Comparison of ENCODE assay signal across 17 cellular contexts in the genomic region with DNA sequence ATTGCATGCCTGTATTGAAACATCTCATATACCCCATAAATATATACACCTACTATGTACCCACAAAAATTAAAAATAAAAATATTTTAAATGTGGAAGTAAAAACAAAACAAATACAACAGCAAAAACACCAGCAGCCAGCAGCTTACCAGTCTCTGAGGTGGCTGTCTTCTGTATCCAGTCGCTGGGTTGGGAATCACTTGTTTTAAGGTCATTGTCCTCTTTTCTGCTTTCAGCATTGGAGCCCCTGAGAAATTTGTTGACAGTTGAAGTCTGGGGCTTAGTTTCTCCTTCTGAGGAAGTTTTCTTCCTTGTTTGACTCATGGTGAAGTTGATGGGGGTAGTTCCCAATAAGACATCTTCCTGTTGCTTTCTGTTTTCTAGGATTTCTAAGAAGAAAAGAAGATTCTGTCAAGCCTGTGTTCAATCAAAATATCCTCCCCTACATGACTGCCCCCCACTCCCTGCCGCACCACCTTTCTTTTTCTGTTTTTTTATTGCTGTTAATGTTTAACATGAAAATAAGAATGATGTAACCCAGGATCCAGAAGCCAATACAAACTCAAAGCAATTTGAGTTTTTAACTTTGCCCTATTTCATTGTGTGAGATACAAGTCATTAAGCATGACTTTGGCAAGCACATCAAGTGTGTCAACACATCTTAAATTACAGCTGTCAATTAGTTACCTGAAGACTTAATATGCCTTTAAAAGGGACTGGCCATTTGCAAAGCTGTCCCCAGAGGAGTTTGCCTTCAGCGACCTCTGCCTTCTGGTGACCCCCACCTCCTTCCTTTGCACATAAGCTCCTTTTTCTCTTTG. TPM values are rescaled to one million over a fixed set of nuclear protein-coding genes. Genes with fewer than 3 reads are reported as not detected.
DNase-seq lines count a peak whose midpoint lies in the region; ATAC-seq and TF ChIP-seq lines count a peak whose summit lies in the region.
"Had no signal": no experiment of that assay in that cellular context is flagged by ENCODE, and none has a peak within 500 bp of the region (broad histone marks: within the 10 kb centered on the region; RNA-seq: fewer than 3 reads in every experiment).

A gene (minus strand): TSS at position 452 of the 821 bp plus-strand sequence. CDS start 128 bp downstream, at position 324.

- H3K4me1 Mint-ChIP-seq in activated B cell treated with CpG ODN at 0.5 μM for 24 hours (peaks cover 33% of the 10 kb centered on the region), nephron (peaks cover 16% of the 10 kb centered on the region)

- DNase-seq in COLO668 (lab: John Stamatoyannopoulos, UW; ENCODE audit: unreplicated experiment), result peak; percentile 26
- peak; percentile 67 for DNase-seq in LNCaP clone FGC (ENCODE audit: low read depth)
- no peak for DNase-seq in activated B cell treated with CpG ODN at 0.5 μM for 24 hours
- no peak for DNase-seq in GM10266 (ENCODE audit: extremely low spot score)
- DNase-seq in substantia nigra (lab: John Stamatoyannopoulos, UW), result no peak
- DNase-seq: activated T-cell treated with anti-CD3 and anti-CD28 coated beads, Interleukin-2, amount 50 U/mL, for 48 hours; effector CD4-positive, alpha-beta T cell; gastrocnemius medialis; H9; left cardiac atrium; NCI-H187 treated with DMSO at 0.1 percent for 48 hours; SHP77; stimulated activated naive CD8-positive, alpha-beta T cell treated with anti-CD3 and anti-CD28 coated beads, Interleukin-15, amount 100 ng/mL, for 72 hours had no signal

- TF ChIP-seq CTCF in LNCaP clone FGC (IDR thresholded peaks at IDR 0.05; ENCODE audit: control insufficient read depth, extremely low read depth, insufficient read depth), result no peak
- TF ChIP-seq CTCF in activated B cell treated with CpG ODN at 0.5 μM for 24 hours (IDR thresholded peaks at IDR 0.05), result no peak
- no peak for TF ChIP-seq CTCF in nephron (IDR thresholded peaks at IDR 0.05; ENCODE audit: unreplicated experiment in 3 of 3)
- no peak for TF ChIP-seq CTCF in GM10266 (IDR thresholded peaks at IDR 0.05; ENCODE audit: control insufficient read depth, insufficient read depth, low read depth, missing control alignments)

- H3K27ac Mint-ChIP-seq in activated B cell treated with CpG ODN at 0.5 μM for 24 hours (peak within 1 kb of the TSS; percentile 14), nephron (peak within 1 kb of the TSS; percentile 75 to 90 (median 84))

- no peak for ATAC-seq in activated B cell treated with CpG ODN at 0.5 μM for 24 hours (ENCODE audit: low read depth)
- ATAC-seq in HG03196 (IDR thresholded peaks at IDR 0.05; ENCODE audit: unreplicated experiment), result no peak
- ATAC-seq in GM21786 (IDR thresholded peaks at IDR 0.05; ENCODE audit: unreplicated experiment), result no peak
- ATAC-seq: gastrocnemius medialis; left cardiac atrium; stimulated activated naive CD8-positive, alpha-beta T cell treated with anti-CD3 and anti-CD28 coated beads, Interleukin-15, amount 100 ng/mL, for 72 hours had no signal

- intact Hi-C loops in activated B cell treated with CpG ODN at 0.5 μM for 24 hours (cut with micrococcal nuclease), result loop anchor here (5.0 to 10.0 kb wide), 2 partner anchors 315 to 943 kb away; a partner anchor contains a TSS

- no peaks in the 10 kb centered on the region for H3K27me3 Mint-ChIP-seq in activated B cell treated with CpG ODN at 0.5 μM for 24 hours
- peaks cover 9% of the 10 kb centered on the region for H3K27me3 Mint-ChIP-seq in nephron (ENCODE audit: low read depth)
- H3K27me3 Mint-ChIP-seq: stimulated activated naive CD8-positive, alpha-beta T cell treated with anti-CD3 and anti-CD28 coated beads, Interleukin-15, amount 100 ng/mL, for 72 hours had no signal

- CTCF ChIA-PET in activated B cell treated with CpG ODN at 0.5 μM for 24 hours (lab: Charles Lee), result no interaction called here

- H3K36me3 Mint-ChIP-seq in activated B cell treated with CpG ODN at 0.5 μM for 24 hours (ENCODE audit: low read depth), result no peaks in the 10 kb centered on the region
- H3K36me3 Mint-ChIP-seq in nephron (ENCODE audit: low read depth), result no peaks in the 10 kb centered on the region

- no peak within 1 kb of the TSS for H3K27ac ChIP-seq in substantia nigra (ENCODE audit: low read depth, low read length, poor library complexity, severe bottlenecking)
- H3K27ac ChIP-seq: gastrocnemius medialis had no signal

- POLR2A ChIA-PET in activated B cell treated with CpG ODN at 0.5 μM for 24 hours (lab: Charles Lee), result interaction anchor here (1.0 kb wide), 1 partner anchor 97 kb away, joined by 3 read pairs; a partner anchor contains a TSS

- no peak within 1 kb of the TSS for H3K4me3 Mint-ChIP-seq in activated B cell treated with CpG ODN at 0.5 μM for 24 hours
- peak within 1 kb of the TSS; percentile 44 to 82 (median 73) for H3K4me3 Mint-ChIP-seq in nephron
- H3K4me3 Mint-ChIP-seq: H9; stimulated activated naive CD8-positive, alpha-beta T cell treated with anti-CD3 and anti-CD28 coated beads, Interleukin-15, amount 100 ng/mL, for 72 hours had no signal

- H3K9me3 Mint-ChIP-seq in activated B cell treated with CpG ODN at 0.5 μM for 24 hours (no peaks in the 10 kb centered on the region), nephron (peaks cover 1% of the 10 kb centered on the region)
- H3K9me3 Mint-ChIP-seq: stimulated activated naive CD8-positive, alpha-beta T cell treated with anti-CD3 and anti-CD28 coated beads, Interleukin-15, amount 100 ng/mL, for 72 hours had no signal

- H3K4me3 ChIP-seq in LNCaP clone FGC (ENCODE audit: low read depth, low read length), result no peak within 1 kb of the TSS
- H3K4me3 ChIP-seq: gastrocnemius medialis had no signal

RNA-seq across cellular contexts. Expression of the gene that starts here (rescaled TPM):
- total RNA-seq in activated B cell treated with CpG ODN at 0.5 μM for 24 hours, result not detected in 2 replicates
- total RNA-seq: H9, left cardiac atrium, osteoblast had no signal

Comparison
In these comparisons a context has a peak if more than half of its experiments do, and no peak if none do; other contexts are left out.
1. DNase-seq: peak in COLO668 (single experiment) and LNCaP clone FGC (single experiment); none in activated B cell treated with CpG ODN at 0.5 μM for 24 hours (single experiment), GM10266 (single experiment) and substantia nigra (0 of 49).